In the genomic region with DNA sequence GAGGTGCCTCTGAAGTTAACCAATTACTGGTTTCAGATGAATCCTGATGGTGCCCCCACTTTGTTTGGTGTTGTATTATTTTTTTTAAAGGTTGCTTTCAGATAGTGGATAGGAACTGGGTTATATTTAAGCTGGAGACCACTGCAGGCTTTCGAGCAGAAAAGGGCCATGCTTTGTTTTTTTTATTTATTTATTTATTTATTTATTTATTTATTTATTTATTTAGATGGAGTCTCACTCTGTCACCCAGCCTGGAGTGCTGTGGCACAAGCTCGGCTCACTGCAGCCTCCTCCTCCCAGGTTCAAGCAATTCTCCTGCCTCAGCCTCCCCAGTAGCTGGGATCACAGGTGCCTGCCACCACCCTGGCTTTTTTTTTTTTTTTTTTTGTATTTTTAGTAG, we compare ENCODE assay signal across 7 cellular contexts. TPM values are rescaled to one million over a fixed set of nuclear protein-coding genes. Genes with fewer than 3 reads are reported as not detected.
"Had no signal": no experiment of that assay in that cellular context is flagged by ENCODE, and none has a peak within 500 bp of the region (broad histone marks: within the 10 kb centered on the region; RNA-seq: fewer than 3 reads in every experiment).

No MANE protein-coding gene starts in this region.

RNA-seq across cellular contexts. Expression of gene NSG2, which starts 57.1 kb away (rescaled TPM):
- total RNA-seq: OCI-LY7, PC-9, RPMI7951, SJCRH30, SJSA1, SK-MEL-5, T-cell had no signal
